39 cellular contexts compared by ENCODE assay signal in genomic region chr2:169658877-169659276, GRCh38. TPM values are rescaled to one million over a fixed set of nuclear protein-coding genes. Genes with fewer than 3 reads are reported as not detected.
"Had no signal": no experiment of that assay in that cellular context is flagged by ENCODE, and none has a peak within 500 bp of the region (broad histone marks: within the 10 kb centered on the region; RNA-seq: fewer than 3 reads in every experiment).

No MANE protein-coding gene starts in this region.

- H3K36me3 Mint-ChIP-seq: activated naive CD4-positive, alpha-beta T cell treated with anti-CD3 and anti-CD28 coated beads, Interleukin-2, amount 50 U/mL, for 24 hours; activated naive CD8-positive, alpha-beta T cell treated with anti-CD3 and anti-CD28 coated beads for 36 hours had no signal

- ATAC-seq: activated CD4-positive, CD25-positive, alpha-beta regulatory T cell treated with anti-CD3 and anti-CD28 coated beads, Interleukin-2, amount 50 U/mL, for 24 hours; activated CD8-positive, alpha-beta T cell treated with anti-CD3 and anti-CD28 coated beads for 36 hours; activated naive CD8-positive, alpha-beta T cell treated with anti-CD3 and anti-CD28 coated beads, Interleukin-2, amount 50 U/mL, for 24 hours; activated T-cell treated with anti-CD3 and anti-CD28 coated beads, Interleukin-2, amount 50 U/mL, for 4 hours; activated T-helper 17 cell treated with anti-CD3 and anti-CD28 coated beads, Interleukin-2, amount 50 U/mL, for 72 hours; body of pancreas; gastroesophageal sphincter; heart right ventricle; T-helper 17 cell had no signal

- FAIRE-seq: colon, endometrium, endothelial cell of umbilical vein had no signal

- H3K4me3 ChIP-seq: adrenal gland, body of pancreas, esophagus squamous epithelium, gastroesophageal sphincter, heart right ventricle had no signal

- DNase-seq: activated B cell treated with CpG ODN at 0.5 μM for 24 hours; activated CD4-positive, alpha-beta T cell treated with anti-CD3 and anti-CD28 coated beads for 48 hours; activated CD4-positive, alpha-beta T cell treated with anti-CD3 and anti-CD28 coated beads, Interleukin-2, amount 50 U/mL, for 1 hour; activated CD4-positive, alpha-beta T cell treated with anti-CD3 and anti-CD28 coated beads, Interleukin-2, amount 50 U/mL, for 48 hours; activated CD8-positive, alpha-beta memory T cell treated with anti-CD3 and anti-CD28 coated beads for 24 hours; activated CD8-positive, alpha-beta T cell treated with anti-CD3 and anti-CD28 coated beads for 36 hours; activated effector memory CD4-positive, alpha-beta T cell treated with Interleukin-2 at 50 U/mL for 16 hours; activated gamma-delta T cell treated with Interleukin-2 at 50 U/mL for 16 hours; activated naive CD4-positive, alpha-beta T cell treated with Interleukin-2 at 50 U/mL for 16 hours; activated naive CD8-positive, alpha-beta T cell treated with anti-CD3 and anti-CD28 coated beads for 36 hours; activated naive CD8-positive, alpha-beta T cell treated with anti-CD3 and anti-CD28 coated beads, Interleukin-2, amount 50 U/mL, for 24 hours; activated T-cell treated with anti-CD3 and anti-CD28 coated beads, Interleukin-2, amount 50 U/mL, for 4 hours; adrenal gland; amygdala; aorta; body of pancreas; caudate nucleus; cortex of kidney; dermis blood vessel endothelial cell; effector CD4-positive, alpha-beta T cell; esophagus squamous epithelium; foreskin melanocyte; heart right ventricle; T-helper 17 cell; T1000; WERI-Rb-1 had no signal

- H3K9me3 ChIP-seq: adrenal gland, body of pancreas, esophagus squamous epithelium, gastroesophageal sphincter, heart right ventricle had no signal

- H3K4me1 ChIP-seq: adrenal gland, body of pancreas, esophagus squamous epithelium, gastroesophageal sphincter, heart right ventricle had no signal

- H3K9me3 Mint-ChIP-seq: activated CD8-positive, alpha-beta T cell treated with anti-CD3 and anti-CD28 coated beads for 36 hours; activated naive CD4-positive, alpha-beta T cell treated with anti-CD3 and anti-CD28 coated beads, Interleukin-2, amount 50 U/mL, for 24 hours; activated naive CD8-positive, alpha-beta T cell treated with anti-CD3 and anti-CD28 coated beads for 36 hours; activated naive CD8-positive, alpha-beta T cell treated with anti-CD3 and anti-CD28 coated beads, Interleukin-2, amount 50 U/mL, for 24 hours; activated T-cell treated with anti-CD3 and anti-CD28 coated beads, Interleukin-2, amount 50 U/mL, for 4 hours; activated T-helper 17 cell treated with anti-CD3 and anti-CD28 coated beads, Interleukin-2, amount 50 U/mL, for 72 hours; T-helper 2 cell treated with Interferon-gamma antibody and Interleukin-4, amounts not matched to agents 5 μg/mL and 100 μg/mL, for 36 hours had no signal

- H3K27ac Mint-ChIP-seq: activated CD8-positive, alpha-beta T cell treated with anti-CD3 and anti-CD28 coated beads for 36 hours; activated naive CD4-positive, alpha-beta T cell treated with anti-CD3 and anti-CD28 coated beads, Interleukin-2, amount 50 U/mL, for 24 hours; activated naive CD8-positive, alpha-beta T cell treated with anti-CD3 and anti-CD28 coated beads for 36 hours; activated naive CD8-positive, alpha-beta T cell treated with anti-CD3 and anti-CD28 coated beads, Interleukin-2, amount 50 U/mL, for 24 hours; activated T-helper 17 cell treated with anti-CD3 and anti-CD28 coated beads, Interleukin-2, amount 50 U/mL, for 72 hours; T-helper 17 cell; T-helper 2 cell treated with Interferon-gamma antibody and Interleukin-4, amounts not matched to agents 5 μg/mL and 100 μg/mL, for 36 hours had no signal

- H3K27ac ChIP-seq: adrenal gland, body of pancreas, epithelial cell of prostate, esophagus squamous epithelium, gastroesophageal sphincter, heart right ventricle, WERI-Rb-1 had no signal

- H3K36me3 ChIP-seq: adrenal gland, esophagus squamous epithelium, gastroesophageal sphincter, heart right ventricle, WERI-Rb-1 had no signal

- H3K4me1 Mint-ChIP-seq: activated naive CD4-positive, alpha-beta T cell treated with anti-CD3 and anti-CD28 coated beads, Interleukin-2, amount 50 U/mL, for 24 hours; activated naive CD8-positive, alpha-beta T cell treated with anti-CD3 and anti-CD28 coated beads for 36 hours had no signal

- H3K27me3 ChIP-seq: adrenal gland, body of pancreas had no signal

- H3K4me3 Mint-ChIP-seq: activated B cell treated with CpG ODN at 0.5 μM for 24 hours; activated CD8-positive, alpha-beta T cell treated with anti-CD3 and anti-CD28 coated beads for 36 hours; activated naive CD4-positive, alpha-beta T cell treated with anti-CD3 and anti-CD28 coated beads, Interleukin-2, amount 50 U/mL, for 24 hours; activated naive CD8-positive, alpha-beta T cell treated with anti-CD3 and anti-CD28 coated beads for 36 hours; activated naive CD8-positive, alpha-beta T cell treated with anti-CD3 and anti-CD28 coated beads, Interleukin-2, amount 50 U/mL, for 24 hours; activated T-cell treated with anti-CD3 and anti-CD28 coated beads, Interleukin-2, amount 50 U/mL, for 4 hours; activated T-helper 17 cell treated with anti-CD3 and anti-CD28 coated beads, Interleukin-2, amount 50 U/mL, for 72 hours; T-helper 17 cell; T-helper 2 cell treated with Interferon-gamma antibody and Interleukin-4, amounts not matched to agents 5 μg/mL and 100 μg/mL, for 36 hours had no signal

RNA-seq across cellular contexts. Expression of gene CFAP210, which starts 35.3 kb away (rescaled TPM):
- total RNA-seq: activated B cell treated with CpG ODN at 0.5 μM for 24 hours; activated CD8-positive, alpha-beta T cell treated with anti-CD3 and anti-CD28 coated beads for 36 hours; activated naive CD8-positive, alpha-beta T cell treated with anti-CD3 and anti-CD28 coated beads for 36 hours; activated T-helper 17 cell treated with anti-CD3 and anti-CD28 coated beads, Interleukin-2, amount 50 U/mL, for 72 hours; adrenal gland; body of pancreas; chondrocyte; dermis blood vessel endothelial cell; endothelial cell of umbilical vein; esophagus squamous epithelium; fibroblast of lung; fibroblast of villous mesenchyme; gastroesophageal sphincter; glomerular endothelial cell; heart right ventricle had no signal
- polyA plus RNA-seq: endothelial cell of umbilical vein, fibroblast of lung had no signal
